In genomic region chr11:64447717-64448598, GRCh38 we compare ENCODE assay signal across 9 cellular contexts.
A peak's percentile ranks its signal among the peaks of the same experiment; 100 is the strongest.
DNase-seq lines count a peak whose midpoint lies in the region; FAIRE-seq and TF ChIP-seq lines count a peak whose summit lies in the region.
"Had no signal": no experiment of that assay in that cellular context is flagged by ENCODE, and none has a peak within 500 bp of the region (broad histone marks: within the 10 kb centered on the region; RNA-seq: fewer than 3 reads in every experiment).

No MANE protein-coding gene starts in this region.

- POLR2A ChIA-PET in HEK293T (lab: Yijun Ruan, JAX): interaction anchor here (0.7 to 1.3 kb wide), 2 partner anchors 93 to 130 kb away, joined by 3 read pairs; partner anchors contain the start of gene PRDX5

- H3K4me3 ChIP-seq in HUES64 (ENCODE audit: low read length): peak overlapping the region; percentile 49; the same call in 1 of the 2 replicates

- H3K27ac Mint-ChIP-seq in activated naive CD8-positive, alpha-beta T cell: no peak overlapping the region
- H3K27ac Mint-ChIP-seq in stimulated activated naive CD8-positive, alpha-beta T cell treated with anti-CD3 and anti-CD28 coated beads, Interleukin-15, Interleukin-2, amounts not matched to agents 100 ng/mL and 50 ng/mL, for 24 hours: no peak overlapping the region

- no peak for TF ChIP-seq POLR2A in GM12892 (IDR thresholded peaks at IDR 0.05; ENCODE audit: low read depth, low read length)

- peaks cover 1% of the 10 kb centered on the region for H3K27me3 Mint-ChIP-seq in activated naive CD8-positive, alpha-beta T cell
- H3K27me3 Mint-ChIP-seq in stimulated activated naive CD8-positive, alpha-beta T cell treated with anti-CD3 and anti-CD28 coated beads, Interleukin-15, Interleukin-2, amounts not matched to agents 100 ng/mL and 50 ng/mL, for 24 hours: peaks cover 15% of the 10 kb centered on the region

- peak overlapping the region; percentile 24 for H3K4me3 Mint-ChIP-seq in activated naive CD8-positive, alpha-beta T cell
- H3K4me3 Mint-ChIP-seq in stimulated activated naive CD8-positive, alpha-beta T cell treated with anti-CD3 and anti-CD28 coated beads, Interleukin-15, Interleukin-2, amounts not matched to agents 100 ng/mL and 50 ng/mL, for 24 hours: peak overlapping the region; percentile 76

- H3K9me3 Mint-ChIP-seq in activated naive CD8-positive, alpha-beta T cell (ENCODE audit: low read depth): no peaks in the 10 kb centered on the region
- no peaks in the 10 kb centered on the region for H3K9me3 Mint-ChIP-seq in stimulated activated naive CD8-positive, alpha-beta T cell treated with anti-CD3 and anti-CD28 coated beads, Interleukin-15, Interleukin-2, amounts not matched to agents 100 ng/mL and 50 ng/mL, for 24 hours

- FAIRE-seq in GM12892 (lab: Jason Lieb, UNC): no peak

- DNase-seq in EH (ENCODE audit: low read depth) (peak; percentile 56), iris pigment epithelial cell (ENCODE audit: low read depth) (peak; percentile 20), HEK293T (ENCODE audit: extremely low spot score) (no peak), GM12892 (ENCODE audit: insufficient read length) (no peak), NCI-H2081 treated with DMSO at 0.1 percent for 48 hours (lab: John Stamatoyannopoulos, UW) (no peak)

- no peaks in the 10 kb centered on the region for H3K9me3 ChIP-seq in HUES64 (ENCODE audit: insufficient read depth, low read depth, low read length)

- no peaks in the 10 kb centered on the region for H3K36me3 Mint-ChIP-seq in activated naive CD8-positive, alpha-beta T cell
- H3K36me3 Mint-ChIP-seq in stimulated activated naive CD8-positive, alpha-beta T cell treated with anti-CD3 and anti-CD28 coated beads, Interleukin-15, Interleukin-2, amounts not matched to agents 100 ng/mL and 50 ng/mL, for 24 hours (ENCODE audit: low read depth): no peaks in the 10 kb centered on the region

- WGBS in HUES64: 47% methylated on average over 17 of the region's 18 CpGs

- peaks cover 14% of the 10 kb centered on the region for H3K27me3 ChIP-seq in HUES64 (ENCODE audit: insufficient read depth, low read length)

- H3K36me3 ChIP-seq in HUES64 (ENCODE audit: insufficient read depth, low read length): no peaks in the 10 kb centered on the region

- CTCF ChIA-PET in HEK293T (lab: Yijun Ruan, JAX): interaction anchor here (0.7 to 3.5 kb wide), 12 partner anchors 10 to 204 kb away, joined by 3 to 18 read pairs (median 6); no protein-coding TSS in a partner anchor

- H3K9ac ChIP-seq in HUES64 (ENCODE audit: low read depth, low read length): no peak overlapping the region
- H3K9ac ChIP-seq: parathyroid adenoma had no signal

- no peak overlapping the region for H3K27ac ChIP-seq in HUES64 (ENCODE audit: low read depth, low read length)
- H3K27ac ChIP-seq: parathyroid adenoma had no signal

- no peaks in the 10 kb centered on the region; the same call in 1 of the 2 replicates for H3K4me1 ChIP-seq in HUES64 (ENCODE audit: insufficient read depth, low read length)
- H3K4me1 ChIP-seq: parathyroid adenoma had no signal

- H3K4me1 Mint-ChIP-seq in activated naive CD8-positive, alpha-beta T cell (ENCODE audit: low read depth): peaks cover 19% of the 10 kb centered on the region
- peaks cover 20% of the 10 kb centered on the region for H3K4me1 Mint-ChIP-seq in stimulated activated naive CD8-positive, alpha-beta T cell treated with anti-CD3 and anti-CD28 coated beads, Interleukin-15, Interleukin-2, amounts not matched to agents 100 ng/mL and 50 ng/mL, for 24 hours (ENCODE audit: low read depth)

TF ChIP-seq in HEK293T, 16 proteins besides CTCF, POLR2A, EP300 and RAD21:
- TF ChIP-seq L3MBTL2 (conservative IDR thresholded peaks at IDR 0.05) (no peak), ZNF384 (IDR thresholded peaks at IDR 0.05) (no peak), BHLHE40 (IDR thresholded peaks at IDR 0.05; ENCODE audit: borderline replicate concordance) (no peak), TARDBP (IDR thresholded peaks at IDR 0.05) (no peak), HDGF (IDR thresholded peaks at IDR 0.05; ENCODE audit: borderline replicate concordance) (no peak), FOXK2 (IDR thresholded peaks at IDR 0.05) (no peak), FOXA1 (IDR thresholded peaks at IDR 0.05) (no peak), FOXM1 (IDR thresholded peaks at IDR 0.05; ENCODE audit: borderline replicate concordance) (no peak), ELF4 (IDR thresholded peaks at IDR 0.05) (no peak)

Comparison
In these comparisons a context has a peak if more than half of its experiments do, and no peak if none do; other contexts are left out.
1. DNase-seq: peak in EH (single experiment) and iris pigment epithelial cell (single experiment); none in HEK293T (single experiment), GM12892 (single experiment) and NCI-H2081 treated with DMSO at 0.1 percent for 48 hours (single experiment).